25 cellular contexts compared by ENCODE assay signal in the genomic region with DNA sequence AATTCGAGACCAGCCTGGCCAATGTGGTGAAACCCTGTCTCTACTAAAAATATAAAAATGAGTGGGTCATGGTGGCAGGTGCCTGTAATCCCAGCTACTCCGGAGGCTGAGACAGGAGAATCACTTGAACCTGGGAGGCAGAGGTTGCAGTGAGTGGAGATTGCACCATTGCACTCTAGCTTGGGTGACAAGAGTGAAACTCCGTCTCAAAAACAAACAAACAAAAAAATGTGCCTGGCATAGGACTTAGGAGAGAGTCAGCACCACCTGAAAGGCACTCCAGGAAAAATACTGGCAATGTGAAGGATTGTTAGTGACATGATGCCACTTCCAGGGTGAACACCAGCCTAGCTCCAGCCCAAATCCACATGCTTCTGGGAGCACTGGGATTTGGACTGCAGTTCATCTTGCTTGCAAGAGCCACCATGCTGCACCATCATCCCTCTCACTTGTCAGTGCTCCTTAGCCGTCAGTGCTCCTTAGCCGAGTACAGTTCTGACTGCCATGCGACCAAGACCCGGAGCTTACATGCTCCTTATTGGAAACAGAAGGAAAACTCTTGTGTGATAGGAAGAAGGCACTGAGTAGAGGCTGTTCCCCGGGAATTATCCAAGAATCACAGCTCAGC.
DNase-seq lines count a peak whose midpoint lies in the region; ATAC-seq, FAIRE-seq and TF ChIP-seq lines count a peak whose summit lies in the region.
"Had no signal": no experiment of that assay in that cellular context is flagged by ENCODE, and none has a peak within 500 bp of the region (broad histone marks: within the 10 kb centered on the region; RNA-seq: fewer than 3 reads in every experiment).

No MANE protein-coding gene starts in this region.

- H3K4me1 Mint-ChIP-seq in WTC11: peaks cover 68% of the 10 kb centered on the region
- peaks cover 88% of the 10 kb centered on the region for H3K4me1 Mint-ChIP-seq in nephron progenitor cell
- H3K4me1 Mint-ChIP-seq in activated T-cell treated with anti-CD3 and anti-CD28 coated beads, Interleukin-2, amount 50 U/mL, for 4 hours (ENCODE audit: low read depth): no peaks in the 10 kb centered on the region
- H3K4me1 Mint-ChIP-seq: IgD-negative memory B cell had no signal

- FAIRE-seq in H54 (lab: Jason Lieb, UNC): peak; percentile 38
- FAIRE-seq: GM12892, HTR-8/SVneo had no signal

- H3K4ac ChIP-seq in mesenchymal stem cell (ENCODE audit: low read depth in 1 of 2, low read length in 2 of 2): no peak overlapping the region

- no peak overlapping the region for H2AK5ac ChIP-seq in mesenchymal stem cell (ENCODE audit: low read length, severe bottlenecking)

- H3K9me3 ChIP-seq in mesenchymal stem cell (ENCODE audit: control insufficient read depth, low read length): no peaks in the 10 kb centered on the region
- H3K9me3 ChIP-seq: Peyer's patch, SJCRH30 had no signal

- H3K79me1 ChIP-seq in mesenchymal stem cell (replicated peaks; ENCODE audit: low read length, poor library complexity, severe bottlenecking): peaks cover 51% of the 10 kb centered on the region

- TF ChIP-seq POLR2A in H54 (IDR thresholded peaks at IDR 0.05; ENCODE audit: low read depth, low read length): no peak

- ATAC-seq in WTC11 (no peak), left lobe of liver (peak; percentile 25)
- no peak for ATAC-seq in activated T-cell treated with anti-CD3 and anti-CD28 coated beads, Interleukin-2, amount 50 U/mL, for 4 hours
- ATAC-seq: CD8-positive, alpha-beta T cell had no signal

- POLR2A ChIA-PET in WTC11 (lab: Charles Lee): no interaction called here

- H3K36me3 Mint-ChIP-seq in WTC11: peaks cover 2% of the 10 kb centered on the region; the same call in 1 of the 2 replicates
- peaks cover 34% of the 10 kb centered on the region for H3K36me3 Mint-ChIP-seq in nephron progenitor cell (ENCODE audit: low read depth)
- H3K36me3 Mint-ChIP-seq in activated T-cell treated with anti-CD3 and anti-CD28 coated beads, Interleukin-2, amount 50 U/mL, for 4 hours (ENCODE audit: insufficient read depth): no peaks in the 10 kb centered on the region
- H3K36me3 Mint-ChIP-seq: CD8-positive, alpha-beta T cell; IgD-negative memory B cell had no signal

- H2BK5ac ChIP-seq in mesenchymal stem cell (ENCODE audit: low read depth, low read length, poor library complexity, severe bottlenecking): no peak overlapping the region

- H3K9me3 Mint-ChIP-seq in WTC11: no peaks in the 10 kb centered on the region
- no peaks in the 10 kb centered on the region for H3K9me3 Mint-ChIP-seq in nephron progenitor cell
- no peaks in the 10 kb centered on the region for H3K9me3 Mint-ChIP-seq in activated T-cell treated with anti-CD3 and anti-CD28 coated beads, Interleukin-2, amount 50 U/mL, for 4 hours
- H3K9me3 Mint-ChIP-seq: CD8-positive, alpha-beta T cell; HFFc6; IgD-negative memory B cell had no signal

- peak overlapping the region in 1 of 2 experiments; percentile 45 for H2BK12ac ChIP-seq in mesenchymal stem cell (ENCODE audit: low read length in 2 of 2)

- H3K14ac ChIP-seq in mesenchymal stem cell (ENCODE audit: low read length in 2 of 2): no peak overlapping the region

- peak overlapping the region in 1 of 2 experiments; percentile 32 for H3K23ac ChIP-seq in mesenchymal stem cell (ENCODE audit: low read length in 2 of 2)

- peaks cover 0 to 9% of the 10 kb centered on the region in 2 experiments for H3K36me3 ChIP-seq in mesenchymal stem cell (ENCODE audit: control insufficient read depth in 1 of 2, insufficient read depth in 2 of 2, low read depth in 1 of 2, low read length in 2 of 2)
- H3K36me3 ChIP-seq: Peyer's patch, SJCRH30 had no signal

- H3K4me1 ChIP-seq in mesenchymal stem cell (ENCODE audit: control insufficient read depth, insufficient read depth, low read depth, low read length): peaks cover 3% of the 10 kb centered on the region
- H3K4me1 ChIP-seq: Peyer's patch, SJCRH30 had no signal

- 86% methylated on average over 8 of the region's 8 CpGs for WGBS in mesenchymal stem cell

- CTCF ChIA-PET in WTC11 (lab: Charles Lee): interaction anchor here (1.3 kb wide), 1 partner anchor 126 kb away, joined by 3 read pairs; no protein-coding TSS in a partner anchor

- TF ChIP-seq CTCF in WTC11 (IDR thresholded peaks at IDR 0.05) (no peak), nephron progenitor cell (IDR thresholded peaks at IDR 0.05) (no peak)

- DNase-seq in H54 (ENCODE audit: insufficient read length, low spot score): no peak
- no peak for DNase-seq in WTC11 (ENCODE audit: low spot score)
- DNase-seq in left lobe of liver (ENCODE audit: low spot score): no peak
- no peak for DNase-seq in nephron progenitor cell
- no peak for DNase-seq in mesenchymal stem cell
- DNase-seq in amniotic stem cell (lab: John Stamatoyannopoulos, UW): no peak
- DNase-seq in activated T-cell treated with anti-CD3 and anti-CD28 coated beads, Interleukin-2, amount 50 U/mL, for 4 hours: no peak
- DNase-seq: 8988T; AML-193; C1 segment of cervical spinal cord; Calu3; CD8-positive, alpha-beta T cell; DMS153; GOT3; HFFc6; NCI-H1105; NCI-H146; NCI-H2029; NCI-H2171; NCI-H524 treated with DMSO at 0.1 percent for 48 hours; Peyer's patch; SJCRH30 had no signal

- H3K18ac ChIP-seq in mesenchymal stem cell (ENCODE audit: low read depth in 1 of 2, low read length in 2 of 2): peak overlapping the region in 1 of 2 experiments; percentile 28

- H3K27ac Mint-ChIP-seq in WTC11 (0 out of 2 replicates have a peak overlapping the region, but pooled peaks have one; percentile 46), nephron progenitor cell (peak overlapping the region; percentile 98)
- H3K27ac Mint-ChIP-seq: CD8-positive, alpha-beta T cell; HFFc6; IgD-negative memory B cell had no signal

- H2BK15ac ChIP-seq in mesenchymal stem cell (ENCODE audit: low read depth, poor library complexity, severe bottlenecking): no peak overlapping the region

- no peak overlapping the region for H4K8ac ChIP-seq in mesenchymal stem cell (ENCODE audit: low read length)

- H2BK120ac ChIP-seq in mesenchymal stem cell (ENCODE audit: low read depth, low read length): no peak overlapping the region

- H3K27ac ChIP-seq in mesenchymal stem cell (ENCODE audit: low read length, poor library complexity, severe bottlenecking): no peak overlapping the region
- H3K27ac ChIP-seq: Peyer's patch, SJCRH30 had no signal

- H3K4me3 Mint-ChIP-seq in WTC11 (no peak overlapping the region), nephron progenitor cell (peak overlapping the region; percentile 17)
- no peak overlapping the region for H3K4me3 Mint-ChIP-seq in activated T-cell treated with anti-CD3 and anti-CD28 coated beads, Interleukin-2, amount 50 U/mL, for 4 hours
- H3K4me3 Mint-ChIP-seq: CD8-positive, alpha-beta T cell; HFFc6; IgD-negative memory B cell had no signal

- H3K27me3 Mint-ChIP-seq in WTC11 (ENCODE audit: low read depth) (no peaks in the 10 kb centered on the region), nephron progenitor cell (ENCODE audit: low read depth, poor library complexity) (peaks cover 3% of the 10 kb centered on the region)
- peaks cover 13% of the 10 kb centered on the region for H3K27me3 Mint-ChIP-seq in activated T-cell treated with anti-CD3 and anti-CD28 coated beads, Interleukin-2, amount 50 U/mL, for 4 hours (ENCODE audit: low read depth)

- no peak overlapping the region for H4K91ac ChIP-seq in mesenchymal stem cell (ENCODE audit: low read length)

- no peak overlapping the region for H3K9ac ChIP-seq in mesenchymal stem cell (ENCODE audit: low read length)

- H3K4me3 ChIP-seq in mesenchymal stem cell (ENCODE audit: insufficient read depth in 1 of 2, low read depth in 1 of 2, low read length in 2 of 2): no peak overlapping the region
- H3K4me3 ChIP-seq: Peyer's patch, SJCRH30 had no signal

- H3K27me3 ChIP-seq in mesenchymal stem cell (ENCODE audit: control insufficient read depth in 1 of 2, insufficient read depth in 1 of 2, low read length in 2 of 2): no peaks in the 10 kb centered on the region
- H3K27me3 ChIP-seq: Peyer's patch, SJCRH30 had no signal

- no peak overlapping the region for H2AFZ ChIP-seq in mesenchymal stem cell (ENCODE audit: low read depth, low read length)

- no peak overlapping the region for H3K4me2 ChIP-seq in mesenchymal stem cell (ENCODE audit: low read length, poor library complexity, severe bottlenecking)

TF ChIP-seq in WTC11, 78 proteins besides CTCF, POLR2A, EP300 and RAD21:
- TF ChIP-seq, protein P1, sequence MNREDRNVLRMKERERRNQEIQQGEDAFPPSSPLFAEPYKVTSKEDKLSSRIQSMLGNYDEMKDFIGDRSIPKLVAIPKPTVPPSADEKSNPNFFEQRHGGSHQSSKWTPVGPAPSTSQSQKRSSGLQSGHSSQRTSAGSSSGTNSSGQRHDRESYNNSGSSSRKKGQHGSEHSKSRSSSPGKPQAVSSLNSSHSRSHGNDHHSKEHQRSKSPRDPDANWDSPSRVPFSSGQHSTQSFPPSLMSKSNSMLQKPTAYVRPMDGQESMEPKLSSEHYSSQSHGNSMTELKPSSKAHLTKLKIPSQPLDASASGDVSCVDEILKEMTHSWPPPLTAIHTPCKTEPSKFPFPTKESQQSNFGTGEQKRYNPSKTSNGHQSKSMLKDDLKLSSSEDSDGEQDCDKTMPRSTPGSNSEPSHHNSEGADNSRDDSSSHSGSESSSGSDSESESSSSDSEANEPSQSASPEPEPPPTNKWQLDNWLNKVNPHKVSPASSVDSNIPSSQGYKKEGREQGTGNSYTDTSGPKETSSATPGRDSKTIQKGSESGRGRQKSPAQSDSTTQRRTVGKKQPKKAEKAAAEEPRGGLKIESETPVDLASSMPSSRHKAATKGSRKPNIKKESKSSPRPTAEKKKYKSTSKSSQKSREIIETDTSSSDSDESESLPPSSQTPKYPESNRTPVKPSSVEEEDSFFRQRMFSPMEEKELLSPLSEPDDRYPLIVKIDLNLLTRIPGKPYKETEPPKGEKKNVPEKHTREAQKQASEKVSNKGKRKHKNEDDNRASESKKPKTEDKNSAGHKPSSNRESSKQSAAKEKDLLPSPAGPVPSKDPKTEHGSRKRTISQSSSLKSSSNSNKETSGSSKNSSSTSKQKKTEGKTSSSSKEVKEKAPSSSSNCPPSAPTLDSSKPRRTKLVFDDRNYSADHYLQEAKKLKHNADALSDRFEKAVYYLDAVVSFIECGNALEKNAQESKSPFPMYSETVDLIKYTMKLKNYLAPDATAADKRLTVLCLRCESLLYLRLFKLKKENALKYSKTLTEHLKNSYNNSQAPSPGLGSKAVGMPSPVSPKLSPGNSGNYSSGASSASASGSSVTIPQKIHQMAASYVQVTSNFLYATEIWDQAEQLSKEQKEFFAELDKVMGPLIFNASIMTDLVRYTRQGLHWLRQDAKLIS (CRISPR knock-in tag; IDR thresholded peaks at IDR 0.05; ENCODE audit: borderline replicate concordance): no peak
- TF ChIP-seq ZNF263 (CRISPR knock-in tag; IDR thresholded peaks at IDR 0.05; ENCODE audit: low read depth): peak; percentile 87
- TF ChIP-seq NR3C1 (CRISPR knock-in tag; conservative IDR thresholded peaks at IDR 0.05; ENCODE audit: low read depth): no peak
- TF ChIP-seq IRF1 (CRISPR knock-in tag; IDR thresholded peaks at IDR 0.05): no peak
TF ChIP-seq in WTC11: peak in this region for 1.
